Comparison of ENCODE assay signal across 8 cellular contexts in the genomic region with DNA sequence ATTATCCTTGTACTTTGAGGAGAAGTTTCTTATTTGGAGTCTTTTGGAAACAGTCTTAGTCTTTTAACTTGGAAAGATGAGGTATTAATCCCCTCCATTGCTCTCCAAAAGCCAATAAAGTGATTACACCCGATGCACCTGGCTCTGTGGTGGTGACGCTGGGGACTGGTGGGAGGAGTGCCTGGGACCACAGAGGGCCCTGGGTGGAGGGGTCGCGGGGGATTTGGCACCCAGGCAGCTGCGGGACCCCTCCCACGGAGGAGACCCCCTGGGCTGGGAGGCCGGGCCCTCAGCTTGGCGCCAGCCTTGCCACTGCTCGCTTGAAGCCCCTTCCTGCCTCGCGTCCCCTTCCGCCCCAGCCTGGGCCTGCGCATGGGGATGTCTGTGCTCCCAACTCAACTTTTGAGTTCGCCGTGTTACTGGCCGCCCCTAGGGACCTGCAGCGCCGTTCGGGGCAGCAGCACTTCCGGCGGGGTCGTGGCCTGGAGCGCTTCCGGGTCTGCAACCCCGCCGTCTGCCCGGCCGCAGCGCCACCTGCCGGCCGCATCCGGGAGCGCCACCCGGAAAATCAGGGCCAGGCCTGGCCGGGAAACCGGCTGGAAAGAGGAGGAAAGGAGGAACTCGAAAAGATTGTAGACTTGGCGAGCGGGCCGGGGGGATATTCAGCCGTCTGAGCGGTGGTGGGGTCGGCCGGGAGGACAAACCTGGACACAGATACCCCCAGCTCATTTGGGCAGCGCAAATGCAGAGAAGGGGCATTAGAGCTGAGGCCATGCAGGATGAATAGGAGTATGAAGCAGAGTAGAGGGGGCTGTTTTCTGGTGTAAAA. TPM values are rescaled to one million over a fixed set of nuclear protein-coding genes. Genes with fewer than 3 reads are reported as not detected.
A peak's percentile ranks its signal among the peaks of the same experiment; 100 is the strongest.
DNase-seq lines count a peak whose midpoint lies in the region; ATAC-seq, FAIRE-seq and TF ChIP-seq lines count a peak whose summit lies in the region.

No MANE protein-coding gene starts in this region.

- H3K9me3 Mint-ChIP-seq in IgD-negative memory B cell, result no peaks in the 10 kb centered on the region

- H3K9me3 ChIP-seq in osteoblast (ENCODE audit: low read depth, low read length), result no peaks in the 10 kb centered on the region
- H3K9me3 ChIP-seq in upper lobe of left lung, result no peaks in the 10 kb centered on the region

- H3K4me3 Mint-ChIP-seq in IgD-negative memory B cell, result peak overlapping the region; percentile 72 to 98 (median 90)

- WGBS in upper lobe of left lung, 2 donors, result 11 to 20% methylated on average over 40 to 41 of the region's 45 CpGs

- peak; percentile 84 for TF ChIP-seq CTCF in osteoblast (IDR thresholded peaks at IDR 0.05; ENCODE audit: extremely low read depth, low read depth, low read length)
- peak; percentile 96 to 99 (median 98) for TF ChIP-seq CTCF in upper lobe of left lung (IDR thresholded peaks at IDR 0.05)

- H3K4me3 ChIP-seq in osteoblast (ENCODE audit: insufficient read depth, low read length) (peak overlapping the region; percentile 48), upper lobe of left lung (peak overlapping the region in 3 of 4 donors; percentile 20 to 99 (median 40))

- H3K27me3 ChIP-seq in osteoblast (ENCODE audit: insufficient read depth, low read length) (no peaks in the 10 kb centered on the region), upper lobe of left lung (no peaks in the 10 kb centered on the region)

- H3K4me1 ChIP-seq in osteoblast (ENCODE audit: insufficient read depth, low read length) (peaks cover 21% of the 10 kb centered on the region), upper lobe of left lung (peaks cover 46 to 60% (median 54%) of the 10 kb centered on the region in 4 donors)

- peaks cover 73% of the 10 kb centered on the region for H3K79me2 ChIP-seq in osteoblast (ENCODE audit: insufficient read depth, low read length)

- FAIRE-seq in GM12892 (lab: Jason Lieb, UNC), result peak; percentile 94

- peak overlapping the region; percentile 95 to 100 (median 98) for H3K27ac Mint-ChIP-seq in IgD-negative memory B cell

- peaks cover 14% of the 10 kb centered on the region for H3K36me3 Mint-ChIP-seq in IgD-negative memory B cell

- ATAC-seq in upper lobe of left lung (ENCODE audit: low FRiP score in 2 of 2), result peak; percentile 37 to 49

- H3K27me3 Mint-ChIP-seq in IgD-negative memory B cell, result no peaks in the 10 kb centered on the region

- H4K20me1 ChIP-seq in osteoblast (ENCODE audit: insufficient read depth, low read length), result peaks cover 62% of the 10 kb centered on the region

- peak overlapping the region; percentile 91 for H3K4me2 ChIP-seq in osteoblast (ENCODE audit: insufficient read depth, low read length)

- DNase-seq in GM12892 (ENCODE audit: insufficient read length), result peak; percentile 97
- peak; percentile 56 for DNase-seq in SHP77 treated with DMSO at 0.1 percent for 48 hours (lab: John Stamatoyannopoulos, UW)
- peak; percentile 46 to 67 (median 54) for DNase-seq in activated naive CD4-positive, alpha-beta T cell (lab: John Stamatoyannopoulos, UW)
- peak; percentile 92 for DNase-seq in germinal center (ENCODE audit: low spot score)
- DNase-seq in osteoblast (ENCODE audit: insufficient read length, low spot score, missing footprints), result peak; percentile 99
- DNase-seq in upper lobe of left lung, result peak; percentile 78 to 97
- DNase-seq in NCI-H2171 treated with DMSO at 0.1 percent for 48 hours (lab: John Stamatoyannopoulos, UW), result no peak

- peaks cover 24 to 39% (median 30%) of the 10 kb centered on the region in 3 donors for H3K4me1 Mint-ChIP-seq in IgD-negative memory B cell

- H2AFZ ChIP-seq in osteoblast (ENCODE audit: low read length), result no peak overlapping the region

- no peak for TF ChIP-seq EP300 in upper lobe of left lung (IDR thresholded peaks at IDR 0.05)

- H3K27ac ChIP-seq in osteoblast (ENCODE audit: low read depth, low read length) (peak overlapping the region; percentile 51), upper lobe of left lung (peak overlapping the region; percentile 49 to 99 (median 76))

- H3K36me3 ChIP-seq in osteoblast (ENCODE audit: insufficient read depth, low read length) (peaks cover 31% of the 10 kb centered on the region), upper lobe of left lung (peaks cover 9 to 36% (median 27%) of the 10 kb centered on the region in 4 donors)

- TF ChIP-seq POLR2A in GM12892 (IDR thresholded peaks at IDR 0.05; ENCODE audit: low read depth, low read length) (peak; percentile 63; the same call in 1 of the 2 replicates), upper lobe of left lung (IDR thresholded peaks at IDR 0.05) (peak in 1 of 4 donors; percentile 48)

RNA-seq across cellular contexts. Expression of a gene that starts 8.4 kb away (rescaled TPM):
- 0.85 TPM for polyA plus RNA-seq in GM12892 (2012; ENCODE audit: missing spikeins)
- polyA plus RNA-seq in IgD-negative memory B cell, result 0.26 TPM
- under 0.01 TPM in 1 of 2 replicates, not detected in the other for total RNA-seq in osteoblast
- 1 to 10 TPM; 2.4 to 8.6 (median 4.6) TPM for total RNA-seq in upper lobe of left lung

RNA-seq across cellular contexts. Expression of a gene that starts 17.4 kb away (rescaled TPM):
- 0.64 TPM for polyA plus RNA-seq in GM12892 (2012; ENCODE audit: missing spikeins)
- 4.3 TPM for polyA plus RNA-seq in IgD-negative memory B cell
- 0.72 TPM in 1 of 2 replicates, not detected in the other for total RNA-seq in osteoblast
- total RNA-seq in upper lobe of left lung, result 1 to 10 TPM in 3 of 6 donors, not detected in 3; 1.2 to 3.7 (median 1.7) TPM

RNA-seq across cellular contexts. Expression of a gene that starts 24.4 kb away (rescaled TPM):
- polyA plus RNA-seq in GM12892 (2012; ENCODE audit: missing spikeins), result not detected
- polyA plus RNA-seq in IgD-negative memory B cell, result 0.15 TPM
- total RNA-seq in osteoblast, result under 0.01 and 0.29 TPM in 2 replicates
- 1 to 10 TPM; 1.1 to 6.3 (median 3.2) TPM for total RNA-seq in upper lobe of left lung

RNA-seq across cellular contexts. Expression of a gene that starts 34.4 kb away (rescaled TPM):
- 0.11 TPM for polyA plus RNA-seq in GM12892 (2012; ENCODE audit: missing spikeins)
- 14.7 TPM for polyA plus RNA-seq in IgD-negative memory B cell
- not detected in 2 replicates for total RNA-seq in osteoblast
- total RNA-seq in upper lobe of left lung, result under 1 TPM in 3 of 6 donors, not detected in 3; 0.10 to 0.61 (median 0.17) TPM

RNA-seq across cellular contexts. Expression of a gene that starts 36.9 kb away (rescaled TPM):
- 15.6 TPM for polyA plus RNA-seq in GM12892 (2012; ENCODE audit: missing spikeins)
- polyA plus RNA-seq in IgD-negative memory B cell, result 37.8 TPM
- 27.1 and 27.9 TPM in 2 replicates for total RNA-seq in osteoblast
- total RNA-seq in upper lobe of left lung, result 100 to 1,000 TPM in 1 of 6 donors, 10 to 100 TPM in 5; 39.8 to 104 (median 70.7) TPM
